In genomic region chr4:6987566-6987920, GRCh38 we compare ENCODE assay signal across 8 cellular contexts. TPM values are rescaled to one million over a fixed set of nuclear protein-coding genes. Genes with fewer than 3 reads are reported as not detected.
DNase-seq lines count a peak whose midpoint lies in the region; ATAC-seq, FAIRE-seq and TF ChIP-seq lines count a peak whose summit lies in the region.

No MANE protein-coding gene starts in this region.

- H3K27ac ChIP-seq in OCI-LY1 (ENCODE audit: low read depth, low read length, poor library complexity, severe bottlenecking): no peak overlapping the region

- H3K27me3 ChIP-seq in OCI-LY1 (ENCODE audit: insufficient read depth, low read length): no peaks in the 10 kb centered on the region

- H3K36me3 ChIP-seq in OCI-LY1 (ENCODE audit: insufficient read depth, low read length): no peaks in the 10 kb centered on the region

- peaks cover 5% of the 10 kb centered on the region for H3K36me3 Mint-ChIP-seq in effector memory CD8-positive, alpha-beta T cell (ENCODE audit: insufficient read depth)
- no peaks in the 10 kb centered on the region for H3K36me3 Mint-ChIP-seq in natural killer cell treated with Interleukin-12 subunit alpha and Interleukin-12 subunit beta and Interleukin-15 and Interleukin-18, amount 100 ng/mL, for 72 hours

- H3K27me3 Mint-ChIP-seq in effector memory CD8-positive, alpha-beta T cell: no peaks in the 10 kb centered on the region
- H3K27me3 Mint-ChIP-seq in natural killer cell treated with Interleukin-12 subunit alpha and Interleukin-12 subunit beta and Interleukin-15 and Interleukin-18, amount 100 ng/mL, for 72 hours: no peaks in the 10 kb centered on the region

- peaks cover 14% of the 10 kb centered on the region; the same call in 1 of the 2 replicates for H3K79me2 ChIP-seq in OCI-LY1 (ENCODE audit: insufficient read depth, low read length)

- ATAC-seq in GM19455 (IDR thresholded peaks at IDR 0.05; ENCODE audit: unreplicated experiment) (peak; percentile 17), GM18909 (IDR thresholded peaks at IDR 0.05; ENCODE audit: poor library complexity, unreplicated experiment) (no peak), HG03108 (IDR thresholded peaks at IDR 0.05; ENCODE audit: unreplicated experiment) (no peak)
- ATAC-seq in effector memory CD8-positive, alpha-beta T cell (replicated peaks): no peak
- peak in 1 of 2 donors; percentile 4 for ATAC-seq in natural killer cell treated with Interleukin-12 subunit alpha and Interleukin-12 subunit beta and Interleukin-15 and Interleukin-18, amount 100 ng/mL, for 72 hours

- H3K9me2 ChIP-seq in OCI-LY1 (ENCODE audit: low read depth, low read length): no peaks in the 10 kb centered on the region

- H3K9me3 Mint-ChIP-seq in effector memory CD8-positive, alpha-beta T cell: no peaks in the 10 kb centered on the region
- H3K9me3 Mint-ChIP-seq in natural killer cell treated with Interleukin-12 subunit alpha and Interleukin-12 subunit beta and Interleukin-15 and Interleukin-18, amount 100 ng/mL, for 72 hours: no peaks in the 10 kb centered on the region

- no peak for FAIRE-seq in GM19239 (lab: Jason Lieb, UNC)

- DNase-seq in AG09309 (ENCODE audit: low read depth) (no peak), GM19239 (ENCODE audit: insufficient read length, low spot score) (no peak)
- DNase-seq in effector memory CD8-positive, alpha-beta T cell: no peak
- DNase-seq in natural killer cell treated with Interleukin-12 subunit alpha and Interleukin-12 subunit beta and Interleukin-15 and Interleukin-18, amount 100 ng/mL, for 72 hours (ENCODE audit: low spot score): no peak

- peak overlapping the region; percentile 94 to 95 for H3K27ac Mint-ChIP-seq in effector memory CD8-positive, alpha-beta T cell
- H3K27ac Mint-ChIP-seq in natural killer cell treated with Interleukin-12 subunit alpha and Interleukin-12 subunit beta and Interleukin-15 and Interleukin-18, amount 100 ng/mL, for 72 hours: peak overlapping the region; percentile 88 to 95

- peaks cover 53 to 57% of the 10 kb centered on the region in 2 donors for H3K4me1 Mint-ChIP-seq in effector memory CD8-positive, alpha-beta T cell (ENCODE audit: low read depth in 2 of 2)
- H3K4me1 Mint-ChIP-seq in natural killer cell treated with Interleukin-12 subunit alpha and Interleukin-12 subunit beta and Interleukin-15 and Interleukin-18, amount 100 ng/mL, for 72 hours (ENCODE audit: low read depth in 2 of 2): peaks cover 48 to 54% of the 10 kb centered on the region in 2 donors

- H2AFZ ChIP-seq in OCI-LY1 (ENCODE audit: low read length): no peak overlapping the region

- H3K9ac ChIP-seq in OCI-LY1 (ENCODE audit: low read length): peak overlapping the region; percentile 86

- H3K4me3 ChIP-seq in AG09309 (ENCODE audit: control insufficient read depth, low read depth, low read length) (peak overlapping the region; percentile 72), OCI-LY1 (ENCODE audit: low read depth, low read length, poor library complexity, severe bottlenecking) (peak overlapping the region; percentile 92)

- peaks cover 59% of the 10 kb centered on the region for H3K4me1 ChIP-seq in OCI-LY1 (ENCODE audit: insufficient read depth, low read length, severe bottlenecking)

- H3K4me2 ChIP-seq in OCI-LY1 (ENCODE audit: low read length): peak overlapping the region; percentile 98

- no peaks in the 10 kb centered on the region for H3K9me3 ChIP-seq in OCI-LY1 (ENCODE audit: low read length)

- TF ChIP-seq CTCF in AG09309 (IDR thresholded peaks at IDR 0.05; ENCODE audit: control insufficient read depth, insufficient read depth, low read depth, low read length, missing control alignments) (no peak), OCI-LY1 (IDR thresholded peaks at IDR 0.05; ENCODE audit: low read length) (no peak)

- H3K4me3 Mint-ChIP-seq in effector memory CD8-positive, alpha-beta T cell: peak overlapping the region; percentile 97 to 100
- H3K4me3 Mint-ChIP-seq in natural killer cell treated with Interleukin-12 subunit alpha and Interleukin-12 subunit beta and Interleukin-15 and Interleukin-18, amount 100 ng/mL, for 72 hours: peak overlapping the region; percentile 97

- H4K20me1 ChIP-seq in OCI-LY1 (ENCODE audit: insufficient read depth, low read length): no peaks in the 10 kb centered on the region

- no peaks in the 10 kb centered on the region for H3F3A ChIP-seq in OCI-LY1 (ENCODE audit: insufficient read depth, low read length)

RNA-seq across cellular contexts. Expression of gene TADA2B, which starts 55.6 kb away (rescaled TPM):
- total RNA-seq in natural killer cell treated with Interleukin-12 subunit alpha and Interleukin-12 subunit beta and Interleukin-15 and Interleukin-18, amount 100 ng/mL, for 72 hours: 10 to 100 TPM; 15.8 to 16.9 TPM
